ENCODE assay signal across 1 cellular context in the genomic region with DNA sequence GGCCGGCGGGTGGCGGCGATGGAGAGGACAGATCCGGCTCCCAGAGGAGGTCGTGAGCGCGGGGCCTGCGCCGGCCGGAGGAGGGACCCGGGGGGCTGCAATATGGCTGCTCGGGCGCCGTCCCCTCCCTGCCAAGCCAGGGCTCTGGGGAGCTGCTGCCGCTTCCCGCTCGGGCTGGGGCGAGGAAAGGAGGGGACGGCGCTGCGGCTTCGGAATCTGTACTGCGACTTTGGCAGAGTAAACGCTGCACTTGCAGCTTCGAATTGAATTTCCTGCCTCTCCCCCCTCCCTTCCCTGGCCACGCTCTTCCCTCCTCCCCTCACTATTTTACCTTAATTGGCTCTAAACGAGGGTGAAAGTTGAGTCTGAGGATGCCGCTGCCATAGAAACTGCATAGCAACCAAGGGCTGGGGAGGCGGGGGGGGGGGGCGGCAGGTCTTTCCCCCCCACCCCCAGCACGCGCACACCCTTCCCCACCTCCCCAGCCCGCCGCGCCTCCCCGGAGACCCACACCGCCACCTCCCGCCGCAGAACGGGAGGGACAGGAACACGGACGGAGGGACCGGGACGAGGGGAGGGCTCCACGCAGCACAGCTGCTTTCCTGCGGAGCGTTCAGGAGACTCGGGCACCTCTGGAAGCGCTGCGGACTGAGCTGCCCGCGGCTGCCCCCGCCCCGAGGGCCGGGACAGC.
TF ChIP-seq lines count a peak whose summit lies in the region.

No MANE protein-coding gene starts in this region.

TF ChIP-seq in H1, 55 proteins besides CTCF, POLR2A, EP300 and RAD21 (continued from another document):
- TF ChIP-seq, protein P1, sequence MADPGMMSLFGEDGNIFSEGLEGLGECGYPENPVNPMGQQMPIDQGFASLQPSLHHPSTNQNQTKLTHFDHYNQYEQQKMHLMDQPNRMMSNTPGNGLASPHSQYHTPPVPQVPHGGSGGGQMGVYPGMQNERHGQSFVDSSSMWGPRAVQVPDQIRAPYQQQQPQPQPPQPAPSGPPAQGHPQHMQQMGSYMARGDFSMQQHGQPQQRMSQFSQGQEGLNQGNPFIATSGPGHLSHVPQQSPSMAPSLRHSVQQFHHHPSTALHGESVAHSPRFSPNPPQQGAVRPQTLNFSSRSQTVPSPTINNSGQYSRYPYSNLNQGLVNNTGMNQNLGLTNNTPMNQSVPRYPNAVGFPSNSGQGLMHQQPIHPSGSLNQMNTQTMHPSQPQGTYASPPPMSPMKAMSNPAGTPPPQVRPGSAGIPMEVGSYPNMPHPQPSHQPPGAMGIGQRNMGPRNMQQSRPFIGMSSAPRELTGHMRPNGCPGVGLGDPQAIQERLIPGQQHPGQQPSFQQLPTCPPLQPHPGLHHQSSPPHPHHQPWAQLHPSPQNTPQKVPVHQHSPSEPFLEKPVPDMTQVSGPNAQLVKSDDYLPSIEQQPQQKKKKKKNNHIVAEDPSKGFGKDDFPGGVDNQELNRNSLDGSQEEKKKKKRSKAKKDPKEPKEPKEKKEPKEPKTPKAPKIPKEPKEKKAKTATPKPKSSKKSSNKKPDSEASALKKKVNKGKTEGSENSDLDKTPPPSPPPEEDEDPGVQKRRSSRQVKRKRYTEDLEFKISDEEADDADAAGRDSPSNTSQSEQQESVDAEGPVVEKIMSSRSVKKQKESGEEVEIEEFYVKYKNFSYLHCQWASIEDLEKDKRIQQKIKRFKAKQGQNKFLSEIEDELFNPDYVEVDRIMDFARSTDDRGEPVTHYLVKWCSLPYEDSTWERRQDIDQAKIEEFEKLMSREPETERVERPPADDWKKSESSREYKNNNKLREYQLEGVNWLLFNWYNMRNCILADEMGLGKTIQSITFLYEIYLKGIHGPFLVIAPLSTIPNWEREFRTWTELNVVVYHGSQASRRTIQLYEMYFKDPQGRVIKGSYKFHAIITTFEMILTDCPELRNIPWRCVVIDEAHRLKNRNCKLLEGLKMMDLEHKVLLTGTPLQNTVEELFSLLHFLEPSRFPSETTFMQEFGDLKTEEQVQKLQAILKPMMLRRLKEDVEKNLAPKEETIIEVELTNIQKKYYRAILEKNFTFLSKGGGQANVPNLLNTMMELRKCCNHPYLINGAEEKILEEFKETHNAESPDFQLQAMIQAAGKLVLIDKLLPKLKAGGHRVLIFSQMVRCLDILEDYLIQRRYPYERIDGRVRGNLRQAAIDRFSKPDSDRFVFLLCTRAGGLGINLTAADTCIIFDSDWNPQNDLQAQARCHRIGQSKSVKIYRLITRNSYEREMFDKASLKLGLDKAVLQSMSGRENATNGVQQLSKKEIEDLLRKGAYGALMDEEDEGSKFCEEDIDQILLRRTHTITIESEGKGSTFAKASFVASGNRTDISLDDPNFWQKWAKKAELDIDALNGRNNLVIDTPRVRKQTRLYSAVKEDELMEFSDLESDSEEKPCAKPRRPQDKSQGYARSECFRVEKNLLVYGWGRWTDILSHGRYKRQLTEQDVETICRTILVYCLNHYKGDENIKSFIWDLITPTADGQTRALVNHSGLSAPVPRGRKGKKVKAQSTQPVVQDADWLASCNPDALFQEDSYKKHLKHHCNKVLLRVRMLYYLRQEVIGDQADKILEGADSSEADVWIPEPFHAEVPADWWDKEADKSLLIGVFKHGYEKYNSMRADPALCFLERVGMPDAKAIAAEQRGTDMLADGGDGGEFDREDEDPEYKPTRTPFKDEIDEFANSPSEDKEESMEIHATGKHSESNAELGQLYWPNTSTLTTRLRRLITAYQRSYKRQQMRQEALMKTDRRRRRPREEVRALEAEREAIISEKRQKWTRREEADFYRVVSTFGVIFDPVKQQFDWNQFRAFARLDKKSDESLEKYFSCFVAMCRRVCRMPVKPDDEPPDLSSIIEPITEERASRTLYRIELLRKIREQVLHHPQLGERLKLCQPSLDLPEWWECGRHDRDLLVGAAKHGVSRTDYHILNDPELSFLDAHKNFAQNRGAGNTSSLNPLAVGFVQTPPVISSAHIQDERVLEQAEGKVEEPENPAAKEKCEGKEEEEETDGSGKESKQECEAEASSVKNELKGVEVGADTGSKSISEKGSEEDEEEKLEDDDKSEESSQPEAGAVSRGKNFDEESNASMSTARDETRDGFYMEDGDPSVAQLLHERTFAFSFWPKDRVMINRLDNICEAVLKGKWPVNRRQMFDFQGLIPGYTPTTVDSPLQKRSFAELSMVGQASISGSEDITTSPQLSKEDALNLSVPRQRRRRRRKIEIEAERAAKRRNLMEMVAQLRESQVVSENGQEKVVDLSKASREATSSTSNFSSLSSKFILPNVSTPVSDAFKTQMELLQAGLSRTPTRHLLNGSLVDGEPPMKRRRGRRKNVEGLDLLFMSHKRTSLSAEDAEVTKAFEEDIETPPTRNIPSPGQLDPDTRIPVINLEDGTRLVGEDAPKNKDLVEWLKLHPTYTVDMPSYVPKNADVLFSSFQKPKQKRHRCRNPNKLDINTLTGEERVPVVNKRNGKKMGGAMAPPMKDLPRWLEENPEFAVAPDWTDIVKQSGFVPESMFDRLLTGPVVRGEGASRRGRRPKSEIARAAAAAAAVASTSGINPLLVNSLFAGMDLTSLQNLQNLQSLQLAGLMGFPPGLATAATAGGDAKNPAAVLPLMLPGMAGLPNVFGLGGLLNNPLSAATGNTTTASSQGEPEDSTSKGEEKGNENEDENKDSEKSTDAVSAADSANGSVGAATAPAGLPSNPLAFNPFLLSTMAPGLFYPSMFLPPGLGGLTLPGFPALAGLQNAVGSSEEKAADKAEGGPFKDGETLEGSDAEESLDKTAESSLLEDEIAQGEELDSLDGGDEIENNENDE (IDR thresholded peaks at IDR 0.05; ENCODE audit: insufficient replicate concordance, low read length) = no peak
- no peak for TF ChIP-seq HDAC6 (IDR thresholded peaks at IDR 0.05; ENCODE audit: low read depth, low read length)
- TF ChIP-seq CBX5 (IDR thresholded peaks at IDR 0.05; ENCODE audit: low read depth, low read length) = no peak
- TF ChIP-seq EZH2 (IDR thresholded peaks at IDR 0.05; ENCODE audit: low read depth, low read length, severe bottlenecking) = no peak
- TF ChIP-seq KDM5A (IDR thresholded peaks at IDR 0.05; ENCODE audit: low read length) = no peak
- TF ChIP-seq KDM1A (IDR thresholded peaks at IDR 0.05; ENCODE audit: borderline replicate concordance, low read length) = no peak
- TF ChIP-seq, protein P2, sequence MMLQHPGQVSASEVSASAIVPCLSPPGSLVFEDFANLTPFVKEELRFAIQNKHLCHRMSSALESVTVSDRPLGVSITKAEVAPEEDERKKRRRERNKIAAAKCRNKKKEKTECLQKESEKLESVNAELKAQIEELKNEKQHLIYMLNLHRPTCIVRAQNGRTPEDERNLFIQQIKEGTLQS (IDR thresholded peaks at IDR 0.05; ENCODE audit: insufficient read depth, low read depth, low read length) = no peak
- peak; percentile 79 for TF ChIP-seq ASH2L (IDR thresholded peaks at IDR 0.05; ENCODE audit: low read length)
- peak; percentile 48 for TF ChIP-seq SAP30 (IDR thresholded peaks at IDR 0.05; ENCODE audit: insufficient read depth, insufficient replicate concordance, low read length)
- TF ChIP-seq RNF2 (IDR thresholded peaks at IDR 0.05; ENCODE audit: borderline replicate concordance, low read depth, low read length, missing control alignments, poor library complexity, severe bottlenecking) = no peak
- TF ChIP-seq POLR2AphosphoS5 (IDR thresholded peaks at IDR 0.05; ENCODE audit: low read depth, low read length) = no peak
- TF ChIP-seq, protein P3, sequence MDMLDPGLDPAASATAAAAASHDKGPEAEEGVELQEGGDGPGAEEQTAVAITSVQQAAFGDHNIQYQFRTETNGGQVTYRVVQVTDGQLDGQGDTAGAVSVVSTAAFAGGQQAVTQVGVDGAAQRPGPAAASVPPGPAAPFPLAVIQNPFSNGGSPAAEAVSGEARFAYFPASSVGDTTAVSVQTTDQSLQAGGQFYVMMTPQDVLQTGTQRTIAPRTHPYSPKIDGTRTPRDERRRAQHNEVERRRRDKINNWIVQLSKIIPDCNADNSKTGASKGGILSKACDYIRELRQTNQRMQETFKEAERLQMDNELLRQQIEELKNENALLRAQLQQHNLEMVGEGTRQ (IDR thresholded peaks at IDR 0.05; ENCODE audit: low read length) = no peak
- TF ChIP-seq JUND (IDR thresholded peaks at IDR 0.05; ENCODE audit: low read length) = no peak
- TF ChIP-seq, protein P4, sequence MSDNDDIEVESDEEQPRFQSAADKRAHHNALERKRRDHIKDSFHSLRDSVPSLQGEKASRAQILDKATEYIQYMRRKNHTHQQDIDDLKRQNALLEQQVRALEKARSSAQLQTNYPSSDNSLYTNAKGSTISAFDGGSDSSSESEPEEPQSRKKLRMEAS (IDR thresholded peaks at IDR 0.05) = peak; percentile 66; the same call in 1 of the 2 replicates
- no peak for TF ChIP-seq BRCA1 (IDR thresholded peaks at IDR 0.05; ENCODE audit: low read depth, low read length)
- TF ChIP-seq PHF8 (conservative IDR thresholded peaks at IDR 0.05; ENCODE audit: low read depth, low read length) = peak; percentile 15
- TF ChIP-seq YY1 (IDR thresholded peaks at IDR 0.05; ENCODE audit: low read depth, low read length) = peak; percentile 84
- TF ChIP-seq SUZ12 (IDR thresholded peaks at IDR 0.05; ENCODE audit: low read length) = no peak
- TF ChIP-seq KDM4A (IDR thresholded peaks at IDR 0.05; ENCODE audit: low read depth, low read length, severe bottlenecking) = peak; percentile 38
- TF ChIP-seq SIX5 (IDR thresholded peaks at IDR 0.05; ENCODE audit: low read depth, low read length) = no peak
- TF ChIP-seq SRF (IDR thresholded peaks at IDR 0.05; ENCODE audit: low read depth, low read length) = peak; percentile 79
- TF ChIP-seq TBP (IDR thresholded peaks at IDR 0.05; ENCODE audit: low read depth, low read length) = no peak
- peak; percentile 26; the same call in 1 of the 2 replicates for TF ChIP-seq TAF1 (IDR thresholded peaks at IDR 0.05; ENCODE audit: low read depth, low read length)
- no peak for TF ChIP-seq GTF2F1 (IDR thresholded peaks at IDR 0.05; ENCODE audit: borderline replicate concordance, low read depth, low read length)
- TF ChIP-seq, protein P5, sequence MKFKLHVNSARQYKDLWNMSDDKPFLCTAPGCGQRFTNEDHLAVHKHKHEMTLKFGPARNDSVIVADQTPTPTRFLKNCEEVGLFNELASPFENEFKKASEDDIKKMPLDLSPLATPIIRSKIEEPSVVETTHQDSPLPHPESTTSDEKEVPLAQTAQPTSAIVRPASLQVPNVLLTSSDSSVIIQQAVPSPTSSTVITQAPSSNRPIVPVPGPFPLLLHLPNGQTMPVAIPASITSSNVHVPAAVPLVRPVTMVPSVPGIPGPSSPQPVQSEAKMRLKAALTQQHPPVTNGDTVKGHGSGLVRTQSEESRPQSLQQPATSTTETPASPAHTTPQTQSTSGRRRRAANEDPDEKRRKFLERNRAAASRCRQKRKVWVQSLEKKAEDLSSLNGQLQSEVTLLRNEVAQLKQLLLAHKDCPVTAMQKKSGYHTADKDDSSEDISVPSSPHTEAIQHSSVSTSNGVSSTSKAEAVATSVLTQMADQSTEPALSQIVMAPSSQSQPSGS (IDR thresholded peaks at IDR 0.05; ENCODE audit: low read length) = no peak
- no peak for TF ChIP-seq FOSL1 (IDR thresholded peaks at IDR 0.05; ENCODE audit: insufficient read depth, low read depth, low read length)
- TF ChIP-seq NRF1 (IDR thresholded peaks at IDR 0.05; ENCODE audit: low read depth, low read length) = no peak
- TF ChIP-seq CTBP2 (IDR thresholded peaks at IDR 0.05; ENCODE audit: borderline replicate concordance, insufficient read depth, insufficient read length, low read length) = no peak
- TF ChIP-seq CHD1 (IDR thresholded peaks at IDR 0.05; ENCODE audit: low read depth, low read length) = no peak
- no peak for TF ChIP-seq HDAC2 (IDR thresholded peaks at IDR 0.05; ENCODE audit: borderline replicate concordance in 1 of 2, low read depth in 2 of 2, low read length in 2 of 2)
- TF ChIP-seq CREB1 (IDR thresholded peaks at IDR 0.05) = no peak
